21 cellular contexts compared by ENCODE assay signal in genomic region chr3:61736506-61736905, GRCh38.
DNase-seq lines count a peak whose midpoint lies in the region; ATAC-seq and TF ChIP-seq lines count a peak whose summit lies in the region.
"Had no signal": no experiment of that assay in that cellular context is flagged by ENCODE, and none has a peak within 500 bp of the region (broad histone marks: within the 10 kb centered on the region; RNA-seq: fewer than 3 reads in every experiment).

No MANE protein-coding gene starts in this region.

- peak; percentile 39 for DNase-seq in ELR (ENCODE audit: low read depth)
- peak; percentile 66 for DNase-seq in LHCN-M2 (ENCODE audit: low read depth)
- DNase-seq in mammary epithelial cell: peak; percentile 54
- peak; percentile 16 for DNase-seq in myocyte (ENCODE audit: low read depth)
- no peak for DNase-seq in CD4-positive, alpha-beta memory T cell
- no peak for DNase-seq in putamen (ENCODE audit: low spot score)
- DNase-seq: CD4-positive, CD25-positive, alpha-beta regulatory T cell; COR-L47; DMS79; HFFc6; KBM-7; NCI-H1105; NCI-H146; NCI-H2081; NCI-H2171; NCI-H524 treated with DMSO at 0.1 percent for 48 hours; NCI-H82; Peyer's patch; Right ventricle myocardium superior had no signal

- POLR2A ChIA-PET in CD4-positive, alpha-beta memory T cell (lab: Charles Lee; ENCODE audit: partially characterized antibody): no interaction called here

- H3K27me3 ChIP-seq in mammary epithelial cell (ENCODE audit: insufficient read depth, low read length): no peaks in the 10 kb centered on the region
- H3K27me3 ChIP-seq in CD4-positive, alpha-beta memory T cell (ENCODE audit: insufficient read depth, low read length): no peaks in the 10 kb centered on the region
- H3K27me3 ChIP-seq: Peyer's patch had no signal

- H3K36me3 ChIP-seq in mammary epithelial cell (ENCODE audit: insufficient read depth, low read length): no peaks in the 10 kb centered on the region
- no peaks in the 10 kb centered on the region for H3K36me3 ChIP-seq in CD4-positive, alpha-beta memory T cell (ENCODE audit: insufficient read depth, low read length)
- H3K36me3 ChIP-seq: Peyer's patch had no signal

- no peaks in the 10 kb centered on the region for H4K20me1 ChIP-seq in mammary epithelial cell (ENCODE audit: insufficient read depth, low read length)

- no peak overlapping the region for H3K4me3 Mint-ChIP-seq in CD4-positive, alpha-beta memory T cell
- H3K4me3 Mint-ChIP-seq: CD4-positive, CD25-positive, alpha-beta regulatory T cell; HFFc6 had no signal

- no peak overlapping the region for H3K9ac ChIP-seq in mammary epithelial cell (ENCODE audit: insufficient read depth, low read length)

- intact Hi-C loops in mammary epithelial cell (cut with micrococcal nuclease): loop anchor here (10.0 kb wide), 1 partner anchor 172 kb away; the partner anchor contains the start of gene PTPRG
- intact Hi-C loops in CD4-positive, alpha-beta memory T cell (cut with micrococcal nuclease): no loop called here

- no peak for TF ChIP-seq CTCF in mammary epithelial cell (conservative IDR thresholded peaks at IDR 0.05 in 1 of 2, IDR thresholded peaks at IDR 0.05 in 1 of 2; ENCODE audit: extremely low read depth in 1 of 2, insufficient read depth in 1 of 2, low read depth in 1 of 2, low read length in 2 of 2)

- H3K4me1 ChIP-seq in mammary epithelial cell (ENCODE audit: insufficient read depth, low read length): peaks cover 7% of the 10 kb centered on the region
- no peaks in the 10 kb centered on the region for H3K4me1 ChIP-seq in CD4-positive, alpha-beta memory T cell (ENCODE audit: insufficient read depth, low read length)
- H3K4me1 ChIP-seq: Peyer's patch had no signal

- H3K9me3 ChIP-seq in mammary epithelial cell (replicated peaks; ENCODE audit: insufficient read depth, low read length): no peaks in the 10 kb centered on the region
- H3K9me3 ChIP-seq in CD4-positive, alpha-beta memory T cell (ENCODE audit: control insufficient read depth in 1 of 2, low read length in 2 of 2): no peaks in the 10 kb centered on the region
- H3K9me3 ChIP-seq: Peyer's patch had no signal

- no TSS peak for BruUV-seq in mammary epithelial cell (replicated peaks; lab: Mats Ljungman, UMichigan)

- no peaks in the 10 kb centered on the region for H3K4me1 Mint-ChIP-seq in CD4-positive, alpha-beta memory T cell
- H3K4me1 Mint-ChIP-seq: CD4-positive, CD25-positive, alpha-beta regulatory T cell had no signal

- dilution Hi-C loops in mammary epithelial cell (cut with HindIII; ENCODE audit: low sequenced_read_pairs): no loop called here

- no peak for ATAC-seq in HG03571 (IDR thresholded peaks at IDR 0.05; ENCODE audit: unreplicated experiment)
- ATAC-seq: GM12878 had no signal

- no peak overlapping the region for H2AFZ ChIP-seq in mammary epithelial cell (ENCODE audit: low read depth, low read length)

- no peak overlapping the region for H3K27ac Mint-ChIP-seq in CD4-positive, alpha-beta memory T cell
- H3K27ac Mint-ChIP-seq: CD4-positive, CD25-positive, alpha-beta regulatory T cell; HFFc6 had no signal

- peak overlapping the region; percentile 16 for H3K4me2 ChIP-seq in mammary epithelial cell (ENCODE audit: insufficient read depth, low read depth, low read length)

- no peaks in the 10 kb centered on the region for H3K36me3 Mint-ChIP-seq in CD4-positive, alpha-beta memory T cell
- H3K36me3 Mint-ChIP-seq: CD4-positive, CD25-positive, alpha-beta regulatory T cell had no signal

- in situ Hi-C loops in mammary epithelial cell (cut with MboI; ENCODE audit: low sequenced_read_pairs in 2 of 2): no loop called here

- H3K9me3 Mint-ChIP-seq in CD4-positive, alpha-beta memory T cell: peaks cover 0 to 3% (median 0%) of the 10 kb centered on the region in 8 donors
- H3K9me3 Mint-ChIP-seq: HFFc6 had no signal

- CTCF ChIA-PET in mammary epithelial cell (lab: Charles Lee; ENCODE audit: low non-redundant PET): no interaction called here
- CTCF ChIA-PET in CD4-positive, alpha-beta memory T cell (lab: Charles Lee; ENCODE audit: partially characterized antibody): no interaction called here

- WGBS in mammary epithelial cell (ENCODE audit: low coverage, missing lambda C conversion rate): 78% methylated on average over 5 of the region's 5 CpGs

- peaks cover 10% of the 10 kb centered on the region for H3K79me2 ChIP-seq in mammary epithelial cell (ENCODE audit: insufficient read depth, low read length)

- no peak overlapping the region for H3K27ac ChIP-seq in mammary epithelial cell (ENCODE audit: insufficient read depth, low read depth, low read length)
- H3K27ac ChIP-seq in CD4-positive, alpha-beta memory T cell (ENCODE audit: low read depth, low read length): no peak overlapping the region
- H3K27ac ChIP-seq: Peyer's patch had no signal

- H3K4me3 ChIP-seq in mammary epithelial cell (replicated peaks in 1 of 3; ENCODE audit: insufficient read depth in 1 of 3, low read depth in 2 of 3, low read length in 3 of 3): no peak overlapping the region
- H3K4me3 ChIP-seq in CD4-positive, alpha-beta memory T cell (ENCODE audit: low read length in 2 of 2): no peak overlapping the region
- H3K4me3 ChIP-seq: GM12878, Peyer's patch had no signal

- H3K27me3 Mint-ChIP-seq in CD4-positive, alpha-beta memory T cell: peaks cover 0 to 1% of the 10 kb centered on the region in 2 donors
- H3K27me3 Mint-ChIP-seq: CD4-positive, CD25-positive, alpha-beta regulatory T cell had no signal

Comparison
In these comparisons a context has a peak if more than half of its experiments do, and no peak if none do; other contexts are left out.
1. DNase-seq: peak in ELR (single experiment), LHCN-M2 (single experiment), mammary epithelial cell (single experiment) and myocyte (single experiment); none in CD4-positive, alpha-beta memory T cell (0 of 5) and putamen (single experiment).